ENCODE assay signal across 1 cellular context in genomic region chr11:123235117-123235686, GRCh38.
TF ChIP-seq lines count a peak whose summit lies in the region.

No MANE protein-coding gene starts in this region.

TF ChIP-seq in K562, 482 proteins besides CTCF, POLR2A, EP300 and RAD21 (continued from another document):
- no peak for TF ChIP-seq MGA (IDR thresholded peaks at IDR 0.05)
- TF ChIP-seq TRIM24 (IDR thresholded peaks at IDR 0.05) = peak in 1 of 2 experiments; percentile 36; a peak in 1 of 4 replicates
- TF ChIP-seq ZBTB2 (IDR thresholded peaks at IDR 0.05) = no peak
- TF ChIP-seq RUNX1 (IDR thresholded peaks at IDR 0.05; ENCODE audit: low read depth) = no peak
- peak; percentile 99 for TF ChIP-seq SMAD1 (IDR thresholded peaks at IDR 0.05; ENCODE audit: low read depth, low read length, partially characterized antibody)
- no peak for TF ChIP-seq PREB (CRISPR knock-in tag; IDR thresholded peaks at IDR 0.05)
- TF ChIP-seq EGR1 (conservative IDR thresholded peaks at IDR 0.05) = no peak
- TF ChIP-seq HMG20A (CRISPR knock-in tag; conservative IDR thresholded peaks at IDR 0.05) = no peak
- TF ChIP-seq NFIX (CRISPR knock-in tag; IDR thresholded peaks at IDR 0.05; ENCODE audit: low read depth) = peak; percentile 99
- peak; percentile 38; the same call in 1 of the 2 replicates for TF ChIP-seq CBFA2T3 (IDR thresholded peaks at IDR 0.05)
- peak; percentile 100 for TF ChIP-seq NFIC (IDR thresholded peaks at IDR 0.05)
- no peak for TF ChIP-seq FOXP1 (CRISPR knock-in tag; IDR thresholded peaks at IDR 0.05)
- TF ChIP-seq ETS2 (tag; IDR thresholded peaks at IDR 0.05; ENCODE audit: borderline replicate concordance, poor library complexity, severe bottlenecking) = no peak
- no peak for TF ChIP-seq PCBP1 (IDR thresholded peaks at IDR 0.05; ENCODE audit: low read depth, low read length, poor library complexity, severe bottlenecking)
- no peak for TF ChIP-seq NRF1 (conservative IDR thresholded peaks at IDR 0.05 in 1 of 2, IDR thresholded peaks at IDR 0.05 in 1 of 2)
- 0 out of 2 replicates have a peak, but pooled peaks have one; percentile 19 for TF ChIP-seq SMC3 (conservative IDR thresholded peaks at IDR 0.05; ENCODE audit: insufficient read depth, low read depth, low read length)
- TF ChIP-seq, protein P1, sequence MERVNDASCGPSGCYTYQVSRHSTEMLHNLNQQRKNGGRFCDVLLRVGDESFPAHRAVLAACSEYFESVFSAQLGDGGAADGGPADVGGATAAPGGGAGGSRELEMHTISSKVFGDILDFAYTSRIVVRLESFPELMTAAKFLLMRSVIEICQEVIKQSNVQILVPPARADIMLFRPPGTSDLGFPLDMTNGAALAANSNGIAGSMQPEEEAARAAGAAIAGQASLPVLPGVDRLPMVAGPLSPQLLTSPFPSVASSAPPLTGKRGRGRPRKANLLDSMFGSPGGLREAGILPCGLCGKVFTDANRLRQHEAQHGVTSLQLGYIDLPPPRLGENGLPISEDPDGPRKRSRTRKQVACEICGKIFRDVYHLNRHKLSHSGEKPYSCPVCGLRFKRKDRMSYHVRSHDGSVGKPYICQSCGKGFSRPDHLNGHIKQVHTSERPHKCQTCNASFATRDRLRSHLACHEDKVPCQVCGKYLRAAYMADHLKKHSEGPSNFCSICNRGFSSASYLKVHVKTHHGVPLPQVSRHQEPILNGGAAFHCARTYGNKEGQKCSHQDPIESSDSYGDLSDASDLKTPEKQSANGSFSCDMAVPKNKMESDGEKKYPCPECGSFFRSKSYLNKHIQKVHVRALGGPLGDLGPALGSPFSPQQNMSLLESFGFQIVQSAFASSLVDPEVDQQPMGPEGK (CRISPR knock-in tag; IDR thresholded peaks at IDR 0.05; ENCODE audit: borderline replicate concordance) = no peak
- peak; percentile 32; the same call in 1 of the 2 replicates for TF ChIP-seq TFAP4 (CRISPR knock-in tag; IDR thresholded peaks at IDR 0.05; ENCODE audit: borderline replicate concordance)
- TF ChIP-seq KAT2B (IDR thresholded peaks at IDR 0.05; ENCODE audit: low read depth, low read length) = no peak
- no peak for TF ChIP-seq HDAC6 (IDR thresholded peaks at IDR 0.05; ENCODE audit: low read depth, low read length)
- TF ChIP-seq ZNF282 (CRISPR knock-in tag; IDR thresholded peaks at IDR 0.05) = no peak
- TF ChIP-seq CREM (IDR thresholded peaks at IDR 0.05; ENCODE audit: low read depth) = 0 out of 2 replicates have a peak, but pooled peaks have one; percentile 17
- TF ChIP-seq NCOA2 (IDR thresholded peaks at IDR 0.05; ENCODE audit: partially characterized antibody in 2 of 2) = peak in 1 of 2 experiments; percentile 81
- TF ChIP-seq ZNF133 (CRISPR knock-in tag; IDR thresholded peaks at IDR 0.05) = no peak
- no peak for TF ChIP-seq ZBTB34 (CRISPR knock-in tag; IDR thresholded peaks at IDR 0.05)
- no peak for TF ChIP-seq ZNF121 (CRISPR knock-in tag; conservative IDR thresholded peaks at IDR 0.05)
